1 cellular context compared by ENCODE assay signal in the genomic region with DNA sequence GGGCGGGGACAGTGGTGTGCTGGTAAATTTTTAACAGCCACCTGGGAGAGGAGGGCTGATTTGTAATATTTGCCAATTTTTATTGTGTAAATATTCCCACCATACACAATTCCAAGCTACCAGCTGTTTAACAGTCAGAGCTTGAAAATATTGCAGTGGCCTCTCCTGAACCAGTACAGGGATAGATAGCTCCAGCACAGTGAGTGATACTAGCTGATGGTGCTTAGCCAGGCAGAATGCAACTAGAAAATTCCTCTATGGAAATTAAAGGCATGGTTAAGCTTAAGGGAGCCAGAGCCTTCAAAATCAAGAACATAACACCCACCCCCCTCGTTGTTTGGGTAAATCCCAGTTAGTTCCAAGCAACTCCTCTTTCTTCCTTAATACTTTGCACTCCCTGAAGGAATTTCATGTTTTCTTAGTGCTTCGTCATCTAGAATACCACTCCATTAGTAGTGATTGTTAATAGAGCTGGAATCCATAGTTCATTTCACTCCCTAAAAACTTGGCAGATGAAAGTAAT.
TF ChIP-seq lines count a peak whose summit lies in the region.

No MANE protein-coding gene starts in this region.

TF ChIP-seq in IMR-90, 13 proteins besides CTCF, POLR2A, EP300 and RAD21 (continued from another document):
- TF ChIP-seq, protein P1, sequence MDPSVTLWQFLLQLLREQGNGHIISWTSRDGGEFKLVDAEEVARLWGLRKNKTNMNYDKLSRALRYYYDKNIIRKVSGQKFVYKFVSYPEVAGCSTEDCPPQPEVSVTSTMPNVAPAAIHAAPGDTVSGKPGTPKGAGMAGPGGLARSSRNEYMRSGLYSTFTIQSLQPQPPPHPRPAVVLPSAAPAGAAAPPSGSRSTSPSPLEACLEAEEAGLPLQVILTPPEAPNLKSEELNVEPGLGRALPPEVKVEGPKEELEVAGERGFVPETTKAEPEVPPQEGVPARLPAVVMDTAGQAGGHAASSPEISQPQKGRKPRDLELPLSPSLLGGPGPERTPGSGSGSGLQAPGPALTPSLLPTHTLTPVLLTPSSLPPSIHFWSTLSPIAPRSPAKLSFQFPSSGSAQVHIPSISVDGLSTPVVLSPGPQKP (IDR thresholded peaks at IDR 0.05; ENCODE audit: borderline replicate concordance, low read depth, low read length): no peak
- TF ChIP-seq MAFK (IDR thresholded peaks at IDR 0.05; ENCODE audit: low read depth, low read length): no peak
